In genomic region chr11:92386577-92386976, GRCh38 we compare ENCODE assay signal across 6 cellular contexts.
"Had no signal": no experiment of that assay in that cellular context is flagged by ENCODE, and none has a peak within 500 bp of the region (broad histone marks: within the 10 kb centered on the region; RNA-seq: fewer than 3 reads in every experiment).

No MANE protein-coding gene starts in this region.

- H3K9me3 ChIP-seq: HAP-1 had no signal

- DNase-seq: GOT3, H7, IMR-90 had no signal

- ATAC-seq: HCT116 had no signal

- H3K36me3 ChIP-seq: HAP-1 had no signal

- H3K4me3 ChIP-seq: HAP-1 had no signal

- FAIRE-seq: HTR-8/SVneo had no signal
